ENCODE assay signal across 15 cellular contexts in genomic region chr4:152586668-152587067, GRCh38.
"Had no signal": no experiment of that assay in that cellular context is flagged by ENCODE, and none has a peak within 500 bp of the region (broad histone marks: within the 10 kb centered on the region; RNA-seq: fewer than 3 reads in every experiment).

No MANE protein-coding gene starts in this region.

- H3K9me3 ChIP-seq: ascending aorta, tibial nerve had no signal

- H3K4me1 ChIP-seq: ascending aorta had no signal

- H3K36me3 ChIP-seq: ascending aorta, tibial nerve had no signal

- H3K4me3 ChIP-seq: ascending aorta, tibial nerve had no signal

- H3K27ac ChIP-seq: ascending aorta, foreskin keratinocyte, tibial nerve, VCaP had no signal

- DNase-seq: activated CD8-positive, alpha-beta memory T cell treated with anti-CD3 and anti-CD28 coated beads, Interleukin-2, amount 50 U/mL, for 48 hours; activated CD8-positive, alpha-beta T cell treated with anti-CD3 and anti-CD28 coated beads, Interleukin-2, amount 10 ng/mL, durations not matched to agents 7 days and 5 days; activated naive CD4-positive, alpha-beta T cell; activated naive CD8-positive, alpha-beta T cell treated with anti-CD3 and anti-CD28 coated beads, Interleukin-2, amount 50 U/mL, for 24 hours; foreskin keratinocyte; immature natural killer cell; mammary epithelial cell; occipital lobe; stimulated activated CD4-positive, alpha-beta T cell treated with anti-CD3 and anti-CD28 coated beads, Interleukin-2, amount 100 ng/mL, for 24 hours; stimulated activated naive B cell treated with anti-CD40 and anti-IgM and Interleukin-4, amounts not matched to agents 10 μg/mL and 1 μg/mL and 100 μg/mL, for 72 hours had no signal

- ATAC-seq: activated CD8-positive, alpha-beta T cell treated with anti-CD3 and anti-CD28 coated beads, Interleukin-2, amount 10 ng/mL, durations not matched to agents 7 days and 5 days; activated naive CD8-positive, alpha-beta T cell treated with anti-CD3 and anti-CD28 coated beads, Interleukin-2, amount 50 U/mL, for 24 hours; foreskin keratinocyte; natural killer cell treated with Interleukin-12 subunit alpha and Interleukin-12 subunit beta and Interleukin-15 and Interleukin-18, amount 100 ng/mL, for 72 hours; sciatic nerve; stimulated activated naive B cell treated with anti-CD40 and anti-IgM and Interleukin-4, amounts not matched to agents 10 μg/mL and 1 μg/mL and 100 μg/mL, for 72 hours had no signal

- H3K27me3 ChIP-seq: ascending aorta, foreskin keratinocyte, tibial nerve had no signal
